7 cellular contexts compared by ENCODE assay signal in genomic region chr17:30217054-30217453, GRCh38. TPM values are rescaled to one million over a fixed set of nuclear protein-coding genes. Genes with fewer than 3 reads are reported as not detected.
"Had no signal": no experiment of that assay in that cellular context is flagged by ENCODE, and none has a peak within 500 bp of the region (broad histone marks: within the 10 kb centered on the region; RNA-seq: fewer than 3 reads in every experiment).

No MANE protein-coding gene starts in this region.

- ATAC-seq: HepG2, K562 had no signal

- H3K27ac ChIP-seq: HL-60 had no signal

- DNase-seq: IMR-90, KBM-7 had no signal

- H3K4me3 ChIP-seq: K562 had no signal

RNA-seq across cellular contexts. Expression of gene SLC6A4, which starts 18.4 kb away (rescaled TPM):
- total RNA-seq: HT-29, HT1080 had no signal
- polyA plus RNA-seq: IMR-90 had no signal
